Comparison of ENCODE assay signal across 24 cellular contexts in the genomic region with DNA sequence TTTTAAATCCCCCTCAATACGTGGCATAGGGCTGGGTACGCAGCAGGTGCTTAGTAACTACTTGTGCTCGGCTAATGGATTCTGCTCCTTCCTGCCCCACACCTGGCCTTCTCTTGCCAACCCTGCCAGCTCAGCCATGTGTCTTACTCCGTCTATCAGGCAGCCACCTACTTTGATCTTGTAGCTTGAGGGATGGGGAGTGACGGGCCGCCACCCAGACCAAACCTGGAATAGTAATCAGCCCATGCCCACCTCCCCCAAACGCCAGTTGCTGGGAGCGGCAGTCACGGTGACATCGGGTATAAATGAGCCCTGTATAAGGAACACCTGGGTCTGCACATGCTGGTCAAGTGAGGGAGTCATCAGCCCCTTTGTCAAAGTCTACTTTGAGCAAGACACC.
DNase-seq lines count a peak whose midpoint lies in the region; ATAC-seq and TF ChIP-seq lines count a peak whose summit lies in the region.
"Had no signal": no experiment of that assay in that cellular context is flagged by ENCODE, and none has a peak within 500 bp of the region (broad histone marks: within the 10 kb centered on the region; RNA-seq: fewer than 3 reads in every experiment).

No MANE protein-coding gene starts in this region.

- no peaks in the 10 kb centered on the region for H3K27me3 ChIP-seq in Caco-2 (replicated peaks; ENCODE audit: control insufficient read depth, insufficient read depth, low read length)
- H3K27me3 ChIP-seq in rectal smooth muscle tissue (ENCODE audit: control insufficient read depth, insufficient read depth, low read length): no peaks in the 10 kb centered on the region
- H3K27me3 ChIP-seq: ascending aorta, BE2C had no signal

- BruUV-seq in Caco-2 (replicated peaks; lab: Mats Ljungman, UMichigan): no TSS peak

- H3K27ac Mint-ChIP-seq in activated CD4-positive, alpha-beta T cell treated with anti-CD3 and anti-CD28 coated beads, Interleukin-2, amount 10 ng/mL, durations not matched to agents 24 days and 14 days: peak overlapping the region; percentile 17
- H3K27ac Mint-ChIP-seq in Caco-2 (ENCODE audit: unreplicated experiment): peak overlapping the region; percentile 18
- peak overlapping the region; percentile 63 for H3K27ac Mint-ChIP-seq in activated naive CD8-positive, alpha-beta T cell treated with anti-CD3 and anti-CD28 coated beads, Interleukin-2, amount 10 ng/mL, durations not matched to agents 7 days and 5 days
- H3K27ac Mint-ChIP-seq in T-helper 17 cell: no peak overlapping the region
- H3K27ac Mint-ChIP-seq: activated B cell treated with CpG ODN at 0.5 μM for 24 hours; activated CD4-positive, alpha-beta memory T cell treated with anti-CD3 and anti-CD28 coated beads, Interleukin-2, amount 10 ng/mL, durations not matched to agents 7 days and 5 days; progenitor cell of endocrine pancreas had no signal

- POLR2A ChIA-PET in Caco-2 (lab: Charles Lee): no interaction called here
- POLR2A ChIA-PET in activated naive CD8-positive, alpha-beta T cell treated with anti-CD3 and anti-CD28 coated beads, Interleukin-2, amount 10 ng/mL, durations not matched to agents 7 days and 5 days (lab: Charles Lee): no interaction called here

- no peaks in the 10 kb centered on the region for H3K9me3 Mint-ChIP-seq in activated CD4-positive, alpha-beta T cell treated with anti-CD3 and anti-CD28 coated beads, Interleukin-2, amount 10 ng/mL, durations not matched to agents 24 days and 14 days
- no peaks in the 10 kb centered on the region for H3K9me3 Mint-ChIP-seq in Caco-2 (ENCODE audit: unreplicated experiment)
- H3K9me3 Mint-ChIP-seq in activated naive CD8-positive, alpha-beta T cell treated with anti-CD3 and anti-CD28 coated beads, Interleukin-2, amount 10 ng/mL, durations not matched to agents 7 days and 5 days: no peaks in the 10 kb centered on the region
- H3K9me3 Mint-ChIP-seq: activated B cell treated with CpG ODN at 0.5 μM for 24 hours; activated CD4-positive, alpha-beta memory T cell treated with anti-CD3 and anti-CD28 coated beads, Interleukin-2, amount 10 ng/mL, durations not matched to agents 7 days and 5 days had no signal

- TF ChIP-seq CTCF in Caco-2 (IDR thresholded peaks at IDR 0.05; ENCODE audit: insufficient read depth in 1 of 2, low read depth in 1 of 2, low read length in 1 of 2, severe bottlenecking in 1 of 2, unreplicated experiment in 1 of 2): no peak

- H3K27ac ChIP-seq in rectal smooth muscle tissue (ENCODE audit: low read depth, low read length): peak overlapping the region; percentile 61
- H3K27ac ChIP-seq: A549, ascending aorta had no signal

- DNase-seq in activated CD4-positive, alpha-beta T cell treated with anti-CD3 and anti-CD28 coated beads, Interleukin-2, amount 10 ng/mL, durations not matched to agents 24 days and 14 days: no peak
- DNase-seq in activated CD4-positive, alpha-beta T cell treated with anti-CD3 and anti-CD28 coated beads, Interleukin-2, amount 50 U/mL, for 48 hours: no peak
- DNase-seq in Caco-2 (no peak), T-helper 17 cell (no peak)
- DNase-seq in activated naive CD8-positive, alpha-beta T cell treated with anti-CD3 and anti-CD28 coated beads, Interleukin-2, amount 10 ng/mL, durations not matched to agents 7 days and 5 days: no peak
- DNase-seq: activated B cell treated with CpG ODN at 0.5 μM for 24 hours; activated CD4-positive, alpha-beta memory T cell treated with anti-CD3 and anti-CD28 coated beads, Interleukin-2, amount 10 ng/mL, durations not matched to agents 7 days and 5 days; activated naive CD4-positive, alpha-beta T cell; activated T-cell treated with anti-CD3 and anti-CD28 coated beads for 4 hours; BE2C; central memory CD4-positive, alpha-beta T cell; COR-L47; DMS79 treated with DMSO at 0.1 percent for 48 hours; GOT3; mammary epithelial cell; NCI-H748 treated with DMSO at 0.1 percent for 48 hours; stimulated activated CD4-positive, alpha-beta T cell treated with anti-CD3 and anti-CD28 coated beads, Interleukin-15, amount 100 ng/mL, for 24 hours; T1000 had no signal

- intact Hi-C loops in activated CD4-positive, alpha-beta T cell treated with anti-CD3 and anti-CD28 coated beads, Interleukin-2, amount 10 ng/mL, durations not matched to agents 24 days and 14 days (cut with micrococcal nuclease): no loop called here
- intact Hi-C loops in Caco-2 (cut with micrococcal nuclease; ENCODE audit: unreplicated experiment): no loop called here

- H3K4me3 ChIP-seq in Caco-2 (ENCODE audit: low read depth, low read length): no peak overlapping the region
- H3K4me3 ChIP-seq in rectal smooth muscle tissue (ENCODE audit: low read length): no peak overlapping the region
- H3K4me3 ChIP-seq: A549, ascending aorta had no signal

- H3K36me3 ChIP-seq in Caco-2 (ENCODE audit: control insufficient read depth, insufficient read depth, low read length) (peaks cover 1% of the 10 kb centered on the region; the same call in 1 of the 2 replicates), rectal smooth muscle tissue (ENCODE audit: control insufficient read depth, insufficient read depth, low read length) (peaks cover 17% of the 10 kb centered on the region)
- H3K36me3 ChIP-seq: BE2C had no signal

- H3K36me3 Mint-ChIP-seq in activated CD4-positive, alpha-beta T cell treated with anti-CD3 and anti-CD28 coated beads, Interleukin-2, amount 10 ng/mL, durations not matched to agents 24 days and 14 days (ENCODE audit: low read depth): peaks cover 40% of the 10 kb centered on the region
- peaks cover 36% of the 10 kb centered on the region for H3K36me3 Mint-ChIP-seq in Caco-2 (ENCODE audit: insufficient read depth, unreplicated experiment)
- peaks cover 16% of the 10 kb centered on the region for H3K36me3 Mint-ChIP-seq in activated naive CD8-positive, alpha-beta T cell treated with anti-CD3 and anti-CD28 coated beads, Interleukin-2, amount 10 ng/mL, durations not matched to agents 7 days and 5 days
- H3K36me3 Mint-ChIP-seq in T-helper 17 cell (ENCODE audit: low read depth): peaks cover 12% of the 10 kb centered on the region

- H3K4me1 Mint-ChIP-seq in activated CD4-positive, alpha-beta T cell treated with anti-CD3 and anti-CD28 coated beads, Interleukin-2, amount 10 ng/mL, durations not matched to agents 24 days and 14 days: peaks cover 5% of the 10 kb centered on the region
- peaks cover 12% of the 10 kb centered on the region for H3K4me1 Mint-ChIP-seq in Caco-2 (ENCODE audit: low read depth, unreplicated experiment)
- H3K4me1 Mint-ChIP-seq in activated naive CD8-positive, alpha-beta T cell treated with anti-CD3 and anti-CD28 coated beads, Interleukin-2, amount 10 ng/mL, durations not matched to agents 7 days and 5 days: peaks cover 19% of the 10 kb centered on the region
- H3K4me1 Mint-ChIP-seq in T-helper 17 cell: peaks cover 5% of the 10 kb centered on the region
- H3K4me1 Mint-ChIP-seq: activated B cell treated with CpG ODN at 0.5 μM for 24 hours; activated CD4-positive, alpha-beta memory T cell treated with anti-CD3 and anti-CD28 coated beads, Interleukin-2, amount 10 ng/mL, durations not matched to agents 7 days and 5 days had no signal

- H3K4me1 ChIP-seq in Caco-2: no peaks in the 10 kb centered on the region
- H3K4me1 ChIP-seq in rectal smooth muscle tissue (ENCODE audit: control insufficient read depth, insufficient read depth, low read length): peaks cover 29% of the 10 kb centered on the region

- ATAC-seq in activated naive CD8-positive, alpha-beta T cell treated with anti-CD3 and anti-CD28 coated beads, Interleukin-2, amount 10 ng/mL, durations not matched to agents 7 days and 5 days (ENCODE audit: low read depth): no peak
- ATAC-seq in T-helper 17 cell: no peak
- no peak for ATAC-seq in HG03196 (IDR thresholded peaks at IDR 0.05; ENCODE audit: unreplicated experiment)
- ATAC-seq in HG02981 (IDR thresholded peaks at IDR 0.05; ENCODE audit: unreplicated experiment): no peak
- ATAC-seq: A549 had no signal

- no peaks in the 10 kb centered on the region for H3K27me3 Mint-ChIP-seq in activated CD4-positive, alpha-beta T cell treated with anti-CD3 and anti-CD28 coated beads, Interleukin-2, amount 10 ng/mL, durations not matched to agents 24 days and 14 days
- H3K27me3 Mint-ChIP-seq in Caco-2 (ENCODE audit: insufficient read depth, unreplicated experiment): no peaks in the 10 kb centered on the region
- no peaks in the 10 kb centered on the region for H3K27me3 Mint-ChIP-seq in activated naive CD8-positive, alpha-beta T cell treated with anti-CD3 and anti-CD28 coated beads, Interleukin-2, amount 10 ng/mL, durations not matched to agents 7 days and 5 days
- no peaks in the 10 kb centered on the region for H3K27me3 Mint-ChIP-seq in T-helper 17 cell
- H3K27me3 Mint-ChIP-seq: activated B cell treated with CpG ODN at 0.5 μM for 24 hours; activated CD4-positive, alpha-beta memory T cell treated with anti-CD3 and anti-CD28 coated beads, Interleukin-2, amount 10 ng/mL, durations not matched to agents 7 days and 5 days; progenitor cell of endocrine pancreas had no signal

- H3K9me3 ChIP-seq in Caco-2 (no peaks in the 10 kb centered on the region), T-helper 17 cell (ENCODE audit: control insufficient read depth, low read length, poor library complexity, severe bottlenecking) (no peaks in the 10 kb centered on the region)
- H3K9me3 ChIP-seq: A549, ascending aorta, BE2C had no signal

- CTCF ChIA-PET in Caco-2 (lab: Charles Lee): no interaction called here

- H3K9ac ChIP-seq in rectal smooth muscle tissue (ENCODE audit: low read length): no peak overlapping the region

- H3K4me3 Mint-ChIP-seq in activated CD4-positive, alpha-beta T cell treated with anti-CD3 and anti-CD28 coated beads, Interleukin-2, amount 10 ng/mL, durations not matched to agents 24 days and 14 days: no peak overlapping the region
- no peak overlapping the region for H3K4me3 Mint-ChIP-seq in Caco-2 (ENCODE audit: unreplicated experiment)
- H3K4me3 Mint-ChIP-seq in activated naive CD8-positive, alpha-beta T cell treated with anti-CD3 and anti-CD28 coated beads, Interleukin-2, amount 10 ng/mL, durations not matched to agents 7 days and 5 days: no peak overlapping the region
- no peak overlapping the region for H3K4me3 Mint-ChIP-seq in T-helper 17 cell
- H3K4me3 Mint-ChIP-seq: activated B cell treated with CpG ODN at 0.5 μM for 24 hours; activated CD4-positive, alpha-beta memory T cell treated with anti-CD3 and anti-CD28 coated beads, Interleukin-2, amount 10 ng/mL, durations not matched to agents 7 days and 5 days had no signal
